In the genomic region with DNA sequence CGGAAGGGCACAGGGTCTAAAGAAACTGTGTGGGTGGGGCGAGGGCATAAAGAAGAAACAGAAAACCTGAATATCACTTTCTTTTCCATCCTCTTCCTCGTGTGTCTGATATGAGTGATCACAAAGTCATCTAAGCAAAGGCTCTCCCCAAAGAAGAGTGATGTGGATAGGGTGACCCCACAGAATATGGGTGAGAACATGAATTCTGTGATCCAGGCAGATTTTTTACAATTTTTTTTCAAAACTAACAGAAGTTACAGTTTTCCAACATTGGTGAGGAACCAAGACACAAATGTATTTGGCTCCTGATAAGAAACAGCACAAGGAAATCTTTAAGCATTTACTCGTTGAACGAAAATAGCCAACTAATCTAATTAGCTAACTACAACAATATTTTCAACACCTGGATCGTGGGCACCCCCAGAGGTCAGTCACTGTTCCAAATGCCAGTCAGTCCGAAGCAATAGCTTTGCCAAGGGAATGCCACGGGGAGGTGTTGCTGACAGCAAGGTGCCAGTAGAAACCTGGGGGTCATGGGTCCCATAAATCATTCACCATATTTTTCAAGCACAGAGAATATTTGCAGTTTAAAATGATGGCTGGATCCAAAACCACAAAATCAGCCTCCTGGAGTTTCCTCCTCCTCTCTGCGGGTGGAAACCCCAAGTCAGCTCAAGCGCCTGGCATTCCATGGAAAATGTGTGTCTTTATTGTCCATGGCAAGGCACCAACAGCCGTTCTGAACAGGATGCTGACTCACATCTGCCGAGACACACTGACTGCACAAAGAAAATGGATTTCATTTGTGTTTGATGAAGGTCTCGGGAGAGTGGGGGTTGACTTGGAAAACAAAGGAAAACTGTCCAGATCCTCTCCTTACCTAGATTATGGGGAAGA, we compare ENCODE assay signal across 8 cellular contexts. TPM values are rescaled to one million over a fixed set of nuclear protein-coding genes. Genes with fewer than 3 reads are reported as not detected.
DNase-seq lines count a peak whose midpoint lies in the region; ATAC-seq and TF ChIP-seq lines count a peak whose summit lies in the region.

No MANE protein-coding gene starts in this region.

- CTCF ChIA-PET in activated CD8-positive, alpha-beta memory T cell treated with anti-CD3 and anti-CD28 coated beads, Interleukin-2, amount 10 ng/mL, durations not matched to agents 7 days and 5 days (lab: Charles Lee), result no interaction called here

- H3K36me3 Mint-ChIP-seq in activated CD8-positive, alpha-beta memory T cell treated with anti-CD3 and anti-CD28 coated beads, Interleukin-2, amount 10 ng/mL, durations not matched to agents 7 days and 5 days, result peaks cover 44% of the 10 kb centered on the region

- H3K4me3 Mint-ChIP-seq in activated CD8-positive, alpha-beta memory T cell treated with anti-CD3 and anti-CD28 coated beads, Interleukin-2, amount 10 ng/mL, durations not matched to agents 7 days and 5 days, result no peak overlapping the region

- H3K4me3 ChIP-seq in fibroblast of the aortic adventitia (ENCODE audit: low read depth, low read length) (peak overlapping the region; percentile 26), prostate gland (no peak overlapping the region)

- TF ChIP-seq CTCF in fibroblast of the aortic adventitia (IDR thresholded peaks at IDR 0.05; ENCODE audit: insufficient read depth, low read length) (no peak), prostate gland (IDR thresholded peaks at IDR 0.05) (peak in 1 of 4 experiments; percentile 6)

- peaks cover 36% of the 10 kb centered on the region for H3K4me1 ChIP-seq in prostate gland (replicated peaks)

- no peaks in the 10 kb centered on the region for H3K9me3 ChIP-seq in prostate gland

- no peaks in the 10 kb centered on the region for H3K9me3 Mint-ChIP-seq in activated CD8-positive, alpha-beta memory T cell treated with anti-CD3 and anti-CD28 coated beads, Interleukin-2, amount 10 ng/mL, durations not matched to agents 7 days and 5 days (ENCODE audit: low read depth)

- H3K27ac Mint-ChIP-seq in activated CD8-positive, alpha-beta memory T cell treated with anti-CD3 and anti-CD28 coated beads, Interleukin-2, amount 10 ng/mL, durations not matched to agents 7 days and 5 days, result no peak overlapping the region

- H3K36me3 ChIP-seq in prostate gland, result no peaks in the 10 kb centered on the region

- no peaks in the 10 kb centered on the region for H3K27me3 Mint-ChIP-seq in activated CD8-positive, alpha-beta memory T cell treated with anti-CD3 and anti-CD28 coated beads, Interleukin-2, amount 10 ng/mL, durations not matched to agents 7 days and 5 days

- 30% methylated on average over 13 of the region's 13 CpGs for WGBS in prostate gland

- peak; percentile 37 for DNase-seq in activated CD8-positive, alpha-beta memory T cell treated with anti-CD3 and anti-CD28 coated beads, Interleukin-2, amount 10 ng/mL, durations not matched to agents 7 days and 5 days
- DNase-seq in activated CD8-positive, alpha-beta memory T cell treated with anti-CD3 and anti-CD28 coated beads for 24 hours, result no peak
- peak; percentile 94 for DNase-seq in SW480 (ENCODE audit: low spot score)
- DNase-seq in fibroblast of the aortic adventitia (ENCODE audit: low read depth), result peak; percentile 99
- peak; percentile 91 for DNase-seq in prostate gland (ENCODE audit: low spot score)
- DNase-seq in NAMALWA (ENCODE audit: low spot score), result no peak

- H3K27me3 ChIP-seq in prostate gland (replicated peaks; ENCODE audit: insufficient read depth), result no peaks in the 10 kb centered on the region

- H3K4me1 Mint-ChIP-seq in activated CD8-positive, alpha-beta memory T cell treated with anti-CD3 and anti-CD28 coated beads, Interleukin-2, amount 10 ng/mL, durations not matched to agents 7 days and 5 days, result peaks cover 15% of the 10 kb centered on the region

- intact Hi-C loops in prostate gland (cut with DNase I), result no loop called here

- H3K27ac ChIP-seq in prostate gland, result peak overlapping the region; percentile 79 to 88

- ATAC-seq in activated CD8-positive, alpha-beta memory T cell treated with anti-CD3 and anti-CD28 coated beads, Interleukin-2, amount 10 ng/mL, durations not matched to agents 7 days and 5 days, result no peak
- ATAC-seq in HG03159 (IDR thresholded peaks at IDR 0.05; ENCODE audit: unreplicated experiment) (no peak), GM21390 (IDR thresholded peaks at IDR 0.05; ENCODE audit: unreplicated experiment) (no peak)

- TF ChIP-seq POLR2A in prostate gland (IDR thresholded peaks at IDR 0.05), result no peak

RNA-seq across cellular contexts. Expression of a gene that starts 26.7 kb away (rescaled TPM):
- total RNA-seq in activated CD8-positive, alpha-beta memory T cell treated with anti-CD3 and anti-CD28 coated beads, Interleukin-2, amount 10 ng/mL, durations not matched to agents 7 days and 5 days, result 100 to 1,000 TPM; 382 to 422 TPM
- total RNA-seq in fibroblast of the aortic adventitia (ENCODE audit: low replicate concordance) (2,605 and 3,136 TPM in 2 replicates), prostate gland (100 to 1,000 TPM; 404 to 595 TPM)

Comparison
In these comparisons a context has a peak if more than half of its experiments do, and no peak if none do; other contexts are left out.
1. DNase-seq: peak in activated CD8-positive, alpha-beta memory T cell treated with anti-CD3 and anti-CD28 coated beads, Interleukin-2, amount 10 ng/mL, durations not matched to agents 7 days and 5 days (single experiment), SW480 (single experiment), fibroblast of the aortic adventitia (single experiment) and prostate gland (single experiment); none in activated CD8-positive, alpha-beta memory T cell treated with anti-CD3 and anti-CD28 coated beads for 24 hours (single experiment) and NAMALWA (single experiment).